Comparison of ENCODE assay signal across 9 cellular contexts in the genomic region with DNA sequence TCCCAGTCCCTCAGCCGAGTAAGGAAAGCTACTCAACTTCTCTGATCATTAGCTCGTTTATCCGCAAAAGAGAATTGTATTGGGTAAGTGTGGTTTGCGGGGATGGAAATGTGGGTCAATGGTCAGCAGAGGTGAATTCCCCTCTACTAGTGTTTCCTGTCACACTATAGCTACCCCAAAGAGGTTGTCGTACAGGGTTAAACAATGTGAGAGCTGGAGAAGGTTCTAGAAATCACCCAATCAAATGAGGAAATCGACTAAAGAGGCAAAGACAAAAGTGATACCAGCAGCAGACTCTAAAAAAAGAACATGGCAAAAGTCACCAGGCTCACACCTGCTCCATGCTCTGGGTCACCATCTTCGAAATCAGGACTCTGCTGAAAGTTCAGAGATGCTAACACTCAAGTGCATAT.
DNase-seq lines count a peak whose midpoint lies in the region; ATAC-seq and FAIRE-seq lines count a peak whose summit lies in the region.
"Had no signal": no experiment of that assay in that cellular context is flagged by ENCODE, and none has a peak within 500 bp of the region (broad histone marks: within the 10 kb centered on the region; RNA-seq: fewer than 3 reads in every experiment).

No MANE protein-coding gene starts in this region.

- H3K36me3 ChIP-seq in BLaER1: no peaks in the 10 kb centered on the region

- H4K20me1 ChIP-seq in BLaER1: no peaks in the 10 kb centered on the region

- H3K4me3 ChIP-seq in BLaER1: no peak overlapping the region

- FAIRE-seq in RCC 7860 (lab: Jason Lieb, UNC) (no peak), urothelium cell line (lab: Jason Lieb, UNC) (no peak)
- FAIRE-seq: D721Med had no signal

- peaks cover 68% of the 10 kb centered on the region for H3K4me1 ChIP-seq in BLaER1

- no peak overlapping the region; the same call in 1 of the 2 replicates for H3K9ac ChIP-seq in BLaER1

- peak overlapping the region; percentile 61 for H3K4me2 ChIP-seq in BLaER1

- peak overlapping the region; percentile 51 for H3K27ac ChIP-seq in BLaER1

- peak; percentile 45 to 50 for DNase-seq in activated T-cell treated with anti-CD3 and anti-CD28 coated beads, Interleukin-2, amount 50 U/mL, for 48 hours
- DNase-seq in RCC 7860 (ENCODE audit: low spot score): no peak
- DNase-seq in cortex of kidney (lab: John Stamatoyannopoulos, UW): no peak
- no peak for DNase-seq in urothelium cell line (ENCODE audit: low spot score)
- DNase-seq in NCI-H226: no peak

- no peaks in the 10 kb centered on the region for H3K9me3 ChIP-seq in BLaER1

- peak; percentile 81 for ATAC-seq in GM19043 (IDR thresholded peaks at IDR 0.05; ENCODE audit: low read depth, unreplicated experiment)
- peak; percentile 85 for ATAC-seq in HG03066 (IDR thresholded peaks at IDR 0.05; ENCODE audit: low read depth, unreplicated experiment)

- H3K27me3 ChIP-seq in BLaER1: no peaks in the 10 kb centered on the region

Comparison
In these comparisons a context has a peak if more than half of its experiments do, and no peak if none do; other contexts are left out.
1. DNase-seq: peak in activated T-cell treated with anti-CD3 and anti-CD28 coated beads, Interleukin-2, amount 50 U/mL, for 48 hours (2 of 2); none in RCC 7860 (single experiment), cortex of kidney (single experiment), urothelium cell line (single experiment) and NCI-H226 (single experiment).